8 cellular contexts compared by ENCODE assay signal in the genomic region with DNA sequence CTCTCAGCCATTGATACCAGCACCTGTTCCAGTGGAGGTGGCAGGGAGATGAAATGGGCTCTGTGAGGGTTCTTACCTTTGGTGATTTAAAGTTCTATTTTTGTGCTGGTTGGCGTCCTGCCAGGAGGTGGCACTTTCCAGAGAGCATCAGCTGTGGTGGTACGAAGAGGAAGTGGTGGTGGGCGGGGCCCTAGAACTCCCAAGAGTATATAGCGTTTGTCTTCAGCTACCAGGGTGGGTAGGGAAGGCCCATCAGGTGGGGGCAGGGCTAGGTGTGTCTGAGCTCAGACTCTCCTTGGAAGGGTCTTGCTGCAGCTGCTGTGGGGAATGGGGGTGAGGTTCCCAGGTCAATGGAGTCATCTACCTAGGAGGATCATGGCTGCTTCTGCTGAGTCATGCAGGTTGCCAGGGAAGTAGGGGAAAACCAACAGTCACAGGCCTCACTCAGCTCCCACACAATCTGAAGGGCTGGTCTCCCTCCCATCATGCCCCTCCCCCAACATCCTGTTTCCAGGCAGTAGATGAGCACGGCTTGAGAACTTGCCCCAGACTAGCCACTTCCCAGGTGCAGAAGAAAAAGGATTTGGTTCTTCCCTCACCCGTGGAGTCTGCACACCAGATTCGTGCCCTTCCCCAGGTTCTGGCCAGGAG. TPM values are rescaled to one million over a fixed set of nuclear protein-coding genes. Genes with fewer than 3 reads are reported as not detected.
DNase-seq lines count a peak whose midpoint lies in the region; ATAC-seq and TF ChIP-seq lines count a peak whose summit lies in the region.

No MANE protein-coding gene starts in this region.

- H3K4me3 ChIP-seq in MM.1S (ENCODE audit: low read length) (peak overlapping the region; percentile 14; the same call in 1 of the 2 replicates), dorsolateral prefrontal cortex (no peak overlapping the region)

- H3K9me2 ChIP-seq in MM.1S (replicated peaks; ENCODE audit: insufficient read depth, low read length), result no peaks in the 10 kb centered on the region

- no peak overlapping the region for H3K4me3 Mint-ChIP-seq in activated T-cell treated with anti-CD3 and anti-CD28 coated beads, Interleukin-2, amount 50 U/mL, for 72 hours

- H3K27me3 ChIP-seq in MM.1S (replicated peaks; ENCODE audit: insufficient read depth, low read length), result no peaks in the 10 kb centered on the region
- H3K27me3 ChIP-seq in dorsolateral prefrontal cortex, result no peaks in the 10 kb centered on the region

- no peaks in the 10 kb centered on the region for H3K36me3 ChIP-seq in MM.1S (replicated peaks; ENCODE audit: insufficient read depth, low read length)

- H3F3A ChIP-seq in MM.1S (ENCODE audit: insufficient read depth, low read length), result peaks cover 13% of the 10 kb centered on the region; the same call in 1 of the 2 replicates

- TF ChIP-seq CTCF in MM.1S (IDR thresholded peaks at IDR 0.05; ENCODE audit: low read length), result peak; percentile 15; the same call in 1 of the 2 replicates
- TF ChIP-seq CTCF in dorsolateral prefrontal cortex (IDR thresholded peaks at IDR 0.05 in 54 of 56, conservative IDR thresholded peaks at IDR 0.05 in 2 of 56; ENCODE audit: low read depth in 1 of 56, partially characterized antibody in 56 of 56), result no peak

- H3K27me3 Mint-ChIP-seq in activated T-cell treated with anti-CD3 and anti-CD28 coated beads, Interleukin-2, amount 50 U/mL, for 72 hours (ENCODE audit: low read depth), result peaks cover 40% of the 10 kb centered on the region

- peaks cover 0 to 10% of the 10 kb centered on the region in 2 donors for H3K36me3 Mint-ChIP-seq in activated T-cell treated with anti-CD3 and anti-CD28 coated beads, Interleukin-2, amount 50 U/mL, for 72 hours (ENCODE audit: insufficient read depth in 2 of 2)

- peak overlapping the region; percentile 63; the same call in 1 of the 2 replicates for H3K27ac ChIP-seq in MM.1S (ENCODE audit: low read length)
- no peak overlapping the region for H3K27ac ChIP-seq in dorsolateral prefrontal cortex

- peak overlapping the region; percentile 9; the same call in 1 of the 2 replicates for H3K9ac ChIP-seq in MM.1S (ENCODE audit: low read length)

- no peak overlapping the region for H3K27ac Mint-ChIP-seq in activated T-cell treated with anti-CD3 and anti-CD28 coated beads, Interleukin-2, amount 50 U/mL, for 72 hours

- no peaks in the 10 kb centered on the region for H3K79me2 ChIP-seq in MM.1S (ENCODE audit: low read length)

- H3K9me3 ChIP-seq in MM.1S (replicated peaks; ENCODE audit: insufficient read depth, low read length), result no peaks in the 10 kb centered on the region

- H2AFZ ChIP-seq in MM.1S (ENCODE audit: low read length), result peak overlapping the region; percentile 33

- H3K9me3 Mint-ChIP-seq in activated T-cell treated with anti-CD3 and anti-CD28 coated beads, Interleukin-2, amount 50 U/mL, for 72 hours, result peaks cover 4 to 5% of the 10 kb centered on the region in 2 donors

- ATAC-seq in GM18517 (IDR thresholded peaks at IDR 0.05; ENCODE audit: unreplicated experiment), result peak; percentile 67
- peak in 1 of 2 donors; percentile 13 for ATAC-seq in activated T-cell treated with anti-CD3 and anti-CD28 coated beads, Interleukin-2, amount 50 U/mL, for 72 hours (replicated peaks in 1 of 2)

- H3K4me2 ChIP-seq in MM.1S (ENCODE audit: low read depth, low read length), result peak overlapping the region; percentile 58

- intact Hi-C loops in dorsolateral prefrontal cortex (cut with DNase I), result no loop called here

- H3K4me1 ChIP-seq in MM.1S (ENCODE audit: low read length), result peaks cover 37% of the 10 kb centered on the region

- H3K4me1 Mint-ChIP-seq in activated T-cell treated with anti-CD3 and anti-CD28 coated beads, Interleukin-2, amount 50 U/mL, for 72 hours (ENCODE audit: low read depth), result peaks cover 12% of the 10 kb centered on the region

- DNase-seq in MM.1S (peak; percentile 95), dorsolateral prefrontal cortex (no peak), COR-L47 (lab: John Stamatoyannopoulos, UW) (no peak), NCI-H510A treated with DMSO at 0.1 percent for 48 hours (lab: John Stamatoyannopoulos, UW) (no peak)
- peak; percentile 6 to 17 for DNase-seq in activated T-cell treated with anti-CD3 and anti-CD28 coated beads, Interleukin-2, amount 50 U/mL, for 72 hours
- peak; percentile 19 for DNase-seq in stimulated activated CD4-positive, alpha-beta T cell treated with anti-CD3 and anti-CD28 coated beads, Interleukin-1b, Interleukin-23, amount 100 ng/mL, for 48 hours
- DNase-seq in effector CD4-positive, alpha-beta T cell, result no peak

- H4K20me1 ChIP-seq in MM.1S (ENCODE audit: insufficient read depth, low read length), result no peaks in the 10 kb centered on the region

RNA-seq across cellular contexts. Expression of gene MOXD1, which starts 46.6 kb away (rescaled TPM):
- total RNA-seq in activated T-cell treated with anti-CD3 and anti-CD28 coated beads, Interleukin-2, amount 50 U/mL, for 72 hours, result not detected
- 10 to 100 TPM in 112 of 120 experiments, 1 to 10 TPM in 8; 5.1 to 40.2 (median 16.8) TPM for total RNA-seq in dorsolateral prefrontal cortex

Comparison
In these comparisons a context has a peak if more than half of its experiments do, and no peak if none do; other contexts are left out.
1. DNase-seq: peak in MM.1S (single experiment), activated T-cell treated with anti-CD3 and anti-CD28 coated beads, Interleukin-2, amount 50 U/mL, for 72 hours (2 of 2) and stimulated activated CD4-positive, alpha-beta T cell treated with anti-CD3 and anti-CD28 coated beads, Interleukin-1b, Interleukin-23, amount 100 ng/mL, for 48 hours (single experiment); none in effector CD4-positive, alpha-beta T cell (single experiment), dorsolateral prefrontal cortex (0 of 10), COR-L47 (single experiment) and NCI-H510A treated with DMSO at 0.1 percent for 48 hours (single experiment).
2. RNA of gene MOXD1, which starts 46.6 kb away (total RNA-seq): 5.1 to 40.2 TPM in dorsolateral prefrontal cortex; not detected in activated T-cell treated with anti-CD3 and anti-CD28 coated beads, Interleukin-2, amount 50 U/mL, for 72 hours; every median in the first group is over 4 times any median in the second.